9 cellular contexts compared by ENCODE assay signal in the genomic region with DNA sequence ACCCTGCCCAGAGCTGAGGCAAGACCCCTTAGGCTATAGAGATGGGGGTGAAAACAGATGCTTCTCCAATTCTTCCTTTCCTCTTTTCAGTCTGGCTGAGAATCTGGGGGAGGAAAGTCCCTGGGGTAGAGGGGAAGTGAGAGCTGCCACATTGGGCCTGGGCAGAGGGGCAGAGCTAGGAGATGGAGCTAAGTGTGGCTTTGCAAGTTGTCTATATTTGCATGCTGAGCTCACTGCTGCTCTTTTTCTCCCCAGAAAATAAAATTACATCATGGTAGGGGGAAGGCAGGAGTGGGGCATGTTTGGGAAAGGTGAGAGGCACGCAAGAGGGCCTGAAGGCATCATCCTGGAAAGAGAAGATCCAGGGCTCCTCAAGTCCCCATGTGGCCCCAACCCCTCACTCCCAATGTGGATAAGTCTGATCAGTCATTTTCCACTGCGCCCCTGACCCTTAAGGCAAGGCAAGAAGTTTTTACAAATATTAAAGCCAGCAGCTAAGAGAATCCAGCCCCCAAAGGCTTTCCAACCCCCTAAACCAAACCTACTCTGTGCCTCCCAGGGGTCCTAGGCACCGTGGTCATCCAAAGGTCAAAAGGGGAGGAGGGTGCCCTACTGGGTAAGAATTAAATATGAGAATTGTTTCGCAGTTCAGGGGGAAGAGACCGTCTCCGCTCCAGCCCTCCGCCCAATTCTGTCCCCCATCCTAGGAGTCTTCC. TPM values are rescaled to one million over a fixed set of nuclear protein-coding genes. Genes with fewer than 3 reads are reported as not detected.
DNase-seq lines count a peak whose midpoint lies in the region; ATAC-seq, FAIRE-seq and TF ChIP-seq lines count a peak whose summit lies in the region.
"Had no signal": no experiment of that assay in that cellular context is flagged by ENCODE, and none has a peak within 500 bp of the region (broad histone marks: within the 10 kb centered on the region; RNA-seq: fewer than 3 reads in every experiment).

No MANE protein-coding gene starts in this region.

- peak overlapping the region; percentile 35 for H3K4ac ChIP-seq in trophoblast cell (ENCODE audit: low read depth, low read length)

- H3K9me1 ChIP-seq in endothelial cell of umbilical vein (replicated peaks; ENCODE audit: control insufficient read depth, extremely low read depth, insufficient read depth, low read length), result no peaks in the 10 kb centered on the region

- H3K27me3 ChIP-seq in endothelial cell of umbilical vein (ENCODE audit: control insufficient read depth in 2 of 2, insufficient read depth in 2 of 2, low read length in 2 of 2) (no peaks in the 10 kb centered on the region), trophoblast cell (ENCODE audit: insufficient read depth, low read length) (no peaks in the 10 kb centered on the region)

- H3K4me1 ChIP-seq in endothelial cell of umbilical vein (ENCODE audit: control insufficient read depth, extremely low read depth, insufficient read depth, low read length) (peaks cover 38% of the 10 kb centered on the region), trophoblast cell (ENCODE audit: control insufficient read depth in 1 of 2, insufficient read depth in 2 of 2, low read length in 2 of 2) (peaks cover 20 to 34% of the 10 kb centered on the region in 2 experiments)

- H3K4me1 Mint-ChIP-seq in activated naive CD4-positive, alpha-beta T cell treated with anti-CD3 and anti-CD28 coated beads for 36 hours (ENCODE audit: low read depth), result peaks cover 39% of the 10 kb centered on the region

- H2AFZ ChIP-seq in endothelial cell of umbilical vein (ENCODE audit: low read depth, low read length) (peak overlapping the region; percentile 55), trophoblast cell (ENCODE audit: insufficient read depth, low read length, poor library complexity) (peak overlapping the region; percentile 56)

- peak overlapping the region; percentile 71 for H4K8ac ChIP-seq in trophoblast cell (ENCODE audit: low read depth, low read length)

- peak overlapping the region; percentile 20 for H3K4me2 ChIP-seq in endothelial cell of umbilical vein (ENCODE audit: insufficient read depth, low read length)
- peak overlapping the region; percentile 56 for H3K4me2 ChIP-seq in trophoblast cell (ENCODE audit: low read length)

- H3K18ac ChIP-seq in trophoblast cell (ENCODE audit: low read length), result peak overlapping the region; percentile 54

- peak overlapping the region; percentile 51 for H3K14ac ChIP-seq in trophoblast cell (ENCODE audit: low read length)

- no peak overlapping the region for H3K9ac ChIP-seq in endothelial cell of umbilical vein (replicated peaks; ENCODE audit: extremely low read depth, insufficient read depth, low read length)
- no peak overlapping the region for H3K9ac ChIP-seq in trophoblast cell (ENCODE audit: low read length)

- peak; percentile 65 for ATAC-seq in HG02642 (IDR thresholded peaks at IDR 0.05; ENCODE audit: poor library complexity, unreplicated experiment)

- dilution Hi-C loops in endothelial cell of umbilical vein (cut with MboI; ENCODE audit: extremely low pct_ligation_motif_present, low sequenced_read_pairs), result no loop called here

- H3K4me3 Mint-ChIP-seq in activated naive CD4-positive, alpha-beta T cell treated with anti-CD3 and anti-CD28 coated beads for 36 hours, result peak overlapping the region; percentile 85

- H3K27me3 Mint-ChIP-seq in activated naive CD4-positive, alpha-beta T cell treated with anti-CD3 and anti-CD28 coated beads for 36 hours (ENCODE audit: low read depth), result no peaks in the 10 kb centered on the region

- peak overlapping the region; percentile 85 for H3K27ac Mint-ChIP-seq in activated naive CD4-positive, alpha-beta T cell treated with anti-CD3 and anti-CD28 coated beads for 36 hours

- intact Hi-C loops in activated naive CD4-positive, alpha-beta T cell treated with anti-CD3 and anti-CD28 coated beads for 36 hours (cut with micrococcal nuclease), result loop anchor here (1.0 to 5.0 kb wide), 5 partner anchors 48 to 282 kb away; a partner anchor contains a TSS
- intact Hi-C loops in endothelial cell of umbilical vein (cut with micrococcal nuclease), result loop anchor here (5.0 kb wide), 1 partner anchor 138 kb away; a partner anchor contains a TSS

- H3K36me3 Mint-ChIP-seq in activated naive CD4-positive, alpha-beta T cell treated with anti-CD3 and anti-CD28 coated beads for 36 hours (ENCODE audit: low read depth), result peaks cover 11% of the 10 kb centered on the region

- TF ChIP-seq CTCF in endothelial cell of umbilical vein (IDR thresholded peaks at IDR 0.05; ENCODE audit: extremely low read depth in 1 of 2, insufficient read depth in 1 of 2, low read depth in 1 of 2, low read length in 2 of 2), result no peak

- H3K23ac ChIP-seq in trophoblast cell (ENCODE audit: low read length), result no peak overlapping the region

- no peak overlapping the region for H3K4me3 ChIP-seq in endothelial cell of umbilical vein (replicated peaks in 1 of 3; ENCODE audit: insufficient read depth in 1 of 3, low read depth in 1 of 3, low read length in 3 of 3)
- H3K4me3 ChIP-seq in trophoblast cell (ENCODE audit: low read depth, low read length), result no peak overlapping the region

- H3K79me2 ChIP-seq in endothelial cell of umbilical vein (ENCODE audit: control insufficient read depth, insufficient read depth, low read length) (peaks cover 42% of the 10 kb centered on the region), trophoblast cell (ENCODE audit: control insufficient read depth, insufficient read depth, low read length, poor library complexity) (peaks cover 13% of the 10 kb centered on the region)

- no peaks in the 10 kb centered on the region for H3K9me3 Mint-ChIP-seq in activated naive CD4-positive, alpha-beta T cell treated with anti-CD3 and anti-CD28 coated beads for 36 hours

- BruUV-seq in endothelial cell of umbilical vein (replicated peaks; lab: Mats Ljungman, UMichigan), result no TSS peak

- H3K9me3 ChIP-seq in endothelial cell of umbilical vein (replicated peaks; ENCODE audit: control insufficient read depth, insufficient read depth, low read length), result no peaks in the 10 kb centered on the region
- H3K9me3 ChIP-seq in trophoblast cell (ENCODE audit: insufficient read depth, low read depth, low read length), result no peaks in the 10 kb centered on the region

- peak; percentile 53 for FAIRE-seq in endothelial cell of umbilical vein (lab: Jason Lieb, UNC)
- FAIRE-seq: islet of Langerhans had no signal

- H2BK5ac ChIP-seq in trophoblast cell (ENCODE audit: low read depth, low read length, poor library complexity), result peak overlapping the region; percentile 38

- H4K12ac ChIP-seq in trophoblast cell (ENCODE audit: low read depth, low read length), result peak overlapping the region; percentile 51

- no CpG with 5 or more reads among the region's 7 CpGs for WGBS in trophoblast cell (ENCODE audit: extremely low coverage, insufficient coverage, insufficient read length)

- peaks cover 22% of the 10 kb centered on the region for H3K79me1 ChIP-seq in trophoblast cell (ENCODE audit: low read length)

- H3K27ac ChIP-seq in endothelial cell of umbilical vein (ENCODE audit: insufficient read depth, low read depth, low read length), result peak overlapping the region; percentile 38
- no peak overlapping the region for H3K27ac ChIP-seq in trophoblast cell (ENCODE audit: low read depth, low read length)

- CTCF ChIA-PET in activated naive CD4-positive, alpha-beta T cell treated with anti-CD3 and anti-CD28 coated beads for 36 hours (lab: Charles Lee), result interaction anchor here (0.6 to 5.7 kb wide), 8 partner anchors 11 to 176 kb away, joined by 3 to 39 read pairs (median 6); no protein-coding TSS in a partner anchor
- CTCF ChIA-PET in endothelial cell of umbilical vein (lab: Charles Lee), result interaction anchor here (1.1 to 13.4 kb wide), 7 partner anchors 9 to 122 kb away, joined by 3 to 183 read pairs (median 7); no protein-coding TSS in a partner anchor

- POLR2A ChIA-PET in endothelial cell of umbilical vein (lab: Charles Lee), result no interaction called here

- DNase-seq in activated naive CD4-positive, alpha-beta T cell treated with anti-CD3 and anti-CD28 coated beads for 36 hours, result peak; percentile 54
- no peak for DNase-seq in activated naive CD4-positive, alpha-beta T cell (lab: John Stamatoyannopoulos, UW)
- DNase-seq in OCI-M1 (lab: John Stamatoyannopoulos, UW), result peak; percentile 34
- DNase-seq in endothelial cell of umbilical vein (ENCODE audit: low read depth, low spot score), result no peak
- peak in 1 of 2 donors; percentile 31 for DNase-seq in trophoblast cell
- no peak for DNase-seq in AG20443 (ENCODE audit: low spot score)
- DNase-seq in NCI-H1092 (lab: John Stamatoyannopoulos, UW), result no peak

- H2BK12ac ChIP-seq in trophoblast cell (ENCODE audit: low read length), result peak overlapping the region; percentile 81

- no peak for TF ChIP-seq POLR2A in endothelial cell of umbilical vein (IDR thresholded peaks at IDR 0.05; ENCODE audit: low read depth, low read length)

- H4K91ac ChIP-seq in trophoblast cell (ENCODE audit: low read depth, low read length), result peak overlapping the region; percentile 80

- H3K36me3 ChIP-seq in endothelial cell of umbilical vein (ENCODE audit: control insufficient read depth in 2 of 2, extremely low read depth in 1 of 2, insufficient read depth in 2 of 2, low read length in 2 of 2), result peaks cover 0 to 3% of the 10 kb centered on the region in 2 experiments
- H3K36me3 ChIP-seq in trophoblast cell (ENCODE audit: control insufficient read depth in 1 of 2, insufficient read depth in 2 of 2, low read length in 2 of 2), result peaks cover 23 to 27% of the 10 kb centered on the region in 2 experiments

- no peaks in the 10 kb centered on the region for H4K20me1 ChIP-seq in endothelial cell of umbilical vein (replicated peaks; ENCODE audit: control insufficient read depth, extremely low read depth, insufficient read depth, low read length)

- H2BK120ac ChIP-seq in trophoblast cell (ENCODE audit: insufficient read depth, low read length, poor library complexity), result peak overlapping the region; percentile 74

- H2AK5ac ChIP-seq in trophoblast cell (ENCODE audit: low read length), result peak overlapping the region; percentile 25

RNA-seq across cellular contexts. Expression of a gene that starts 0.5 kb away (rescaled TPM):
- total RNA-seq in activated naive CD4-positive, alpha-beta T cell treated with anti-CD3 and anti-CD28 coated beads for 36 hours, result 10 to 100 TPM; 34.3 to 42.0 TPM
- 250 and 270 TPM in 2 replicates for total RNA-seq in endothelial cell of umbilical vein
- polyA plus RNA-seq in endothelial cell of umbilical vein, result 304 and 336 TPM in 2 replicates
- 558 and 641 TPM in 2 replicates for polyA plus RNA-seq in endothelial cell of umbilical vein (2011; cell fraction: cytosol; rRNA removed)
- 219 and 231 TPM in 2 replicates for polyA plus RNA-seq in endothelial cell of umbilical vein (2011; cell fraction: nucleus; rRNA removed)
- 244 and 310 TPM in 2 replicates for polyA plus RNA-seq in endothelial cell of umbilical vein (2012)
- polyA minus RNA-seq in endothelial cell of umbilical vein, result 252 and 361 TPM in 2 replicates
- 30.9 TPM for polyA minus RNA-seq in endothelial cell of umbilical vein (2011; cell fraction: cytosol; rRNA and poly(A)+ RNA removed)
- polyA minus RNA-seq in endothelial cell of umbilical vein (2011; cell fraction: nucleus; rRNA and poly(A)+ RNA removed), result 35.7 and 58.7 TPM in 2 replicates
- polyA plus RNA-seq in trophoblast cell (2013), result 244 and 246 TPM in 2 replicates

RNA-seq across cellular contexts. Expression of a gene that starts 14.3 kb away (rescaled TPM):
- total RNA-seq in activated naive CD4-positive, alpha-beta T cell treated with anti-CD3 and anti-CD28 coated beads for 36 hours, result not detected
- total RNA-seq in endothelial cell of umbilical vein, result not detected in 2 replicates
- polyA plus RNA-seq in endothelial cell of umbilical vein, result not detected in 2 replicates
- not detected in 2 replicates for polyA plus RNA-seq in endothelial cell of umbilical vein (2011; cell fraction: cytosol; rRNA removed)
- polyA plus RNA-seq in endothelial cell of umbilical vein (2011; cell fraction: nucleus; rRNA removed), result not detected in 2 replicates
- polyA plus RNA-seq in endothelial cell of umbilical vein (2012), result not detected in 2 replicates
- not detected in 2 replicates for polyA minus RNA-seq in endothelial cell of umbilical vein
- polyA minus RNA-seq in endothelial cell of umbilical vein (2011; cell fraction: cytosol; rRNA and poly(A)+ RNA removed), result not detected
- not detected in 2 replicates for polyA minus RNA-seq in endothelial cell of umbilical vein (2011; cell fraction: nucleus; rRNA and poly(A)+ RNA removed)
- polyA plus RNA-seq in trophoblast cell (2013), result 5.0 and 5.6 TPM in 2 replicates

RNA-seq across cellular contexts. Expression of a gene that starts 53.3 kb away (rescaled TPM):
- total RNA-seq in activated naive CD4-positive, alpha-beta T cell treated with anti-CD3 and anti-CD28 coated beads for 36 hours, result not detected
- total RNA-seq in endothelial cell of umbilical vein, result not detected in 2 replicates
- polyA plus RNA-seq in endothelial cell of umbilical vein, result not detected in 2 replicates
- not detected in 2 replicates for polyA plus RNA-seq in endothelial cell of umbilical vein (2011; cell fraction: cytosol; rRNA removed)
- not detected in 2 replicates for polyA plus RNA-seq in endothelial cell of umbilical vein (2011; cell fraction: nucleus; rRNA removed)
- not detected in 2 replicates for polyA plus RNA-seq in endothelial cell of umbilical vein (2012)
- polyA minus RNA-seq in endothelial cell of umbilical vein, result not detected in 2 replicates
- polyA minus RNA-seq in endothelial cell of umbilical vein (2011; cell fraction: cytosol; rRNA and poly(A)+ RNA removed), result not detected
- not detected in 2 replicates for polyA minus RNA-seq in endothelial cell of umbilical vein (2011; cell fraction: nucleus; rRNA and poly(A)+ RNA removed)
- 27.2 and 30.9 TPM in 2 replicates for polyA plus RNA-seq in trophoblast cell (2013)

RNA-seq across cellular contexts. Expression of a gene that starts 57.7 kb away (rescaled TPM):
- 100 to 1,000 TPM; 218 to 226 TPM for total RNA-seq in activated naive CD4-positive, alpha-beta T cell treated with anti-CD3 and anti-CD28 coated beads for 36 hours
- total RNA-seq in endothelial cell of umbilical vein, result 99.9 and 106 TPM in 2 replicates
- polyA plus RNA-seq in endothelial cell of umbilical vein, result 85.5 and 87.9 TPM in 2 replicates
- polyA plus RNA-seq in endothelial cell of umbilical vein (2011; cell fraction: cytosol; rRNA removed), result 45.8 and 60.2 TPM in 2 replicates
- polyA plus RNA-seq in endothelial cell of umbilical vein (2011; cell fraction: nucleus; rRNA removed), result 605 and 638 TPM in 2 replicates
- 69.0 and 79.4 TPM in 2 replicates for polyA plus RNA-seq in endothelial cell of umbilical vein (2012)
- 148 TPM in 2 replicates for polyA minus RNA-seq in endothelial cell of umbilical vein
- 31.6 TPM for polyA minus RNA-seq in endothelial cell of umbilical vein (2011; cell fraction: cytosol; rRNA and poly(A)+ RNA removed)
- 153 and 193 TPM in 2 replicates for polyA minus RNA-seq in endothelial cell of umbilical vein (2011; cell fraction: nucleus; rRNA and poly(A)+ RNA removed)
- polyA plus RNA-seq in trophoblast cell (2013), result 65.4 and 69.8 TPM in 2 replicates

Comparison
In these comparisons a context has a peak if more than half of its experiments do, and no peak if none do; other contexts are left out.
1. DNase-seq: peak in activated naive CD4-positive, alpha-beta T cell treated with anti-CD3 and anti-CD28 coated beads for 36 hours (single experiment) and OCI-M1 (single experiment); none in activated naive CD4-positive, alpha-beta T cell (0 of 4), endothelial cell of umbilical vein (single experiment), AG20443 (single experiment) and NCI-H1092 (single experiment).